In genomic region chr1:20621012-20621411, GRCh38 we compare ENCODE assay signal across 21 cellular contexts. TPM values are rescaled to one million over a fixed set of nuclear protein-coding genes. Genes with fewer than 3 reads are reported as not detected.
DNase-seq lines count a peak whose midpoint lies in the region; ATAC-seq, FAIRE-seq and TF ChIP-seq lines count a peak whose summit lies in the region.
"Had no signal": no experiment of that assay in that cellular context is flagged by ENCODE, and none has a peak within 500 bp of the region (broad histone marks: within the 10 kb centered on the region; RNA-seq: fewer than 3 reads in every experiment).

No MANE protein-coding gene starts in this region.

- no peak overlapping the region for H3K27ac ChIP-seq in IMR-90 (ENCODE audit: insufficient read depth, low read length)
- no peak overlapping the region for H3K27ac ChIP-seq in K562 (ENCODE audit: extremely low read depth, low read depth, low read length)
- H3K27ac ChIP-seq in neutrophil = peak overlapping the region; percentile 36
- H3K27ac ChIP-seq: 22Rv1; A549; BLaER1 treated with 17β-estradiol and CSF1 and Interleukin-3, amounts not matched to agents 10 nM and 100 nM; C4-2B had no signal

- no peaks in the 10 kb centered on the region for H3K79me1 ChIP-seq in IMR-90 (ENCODE audit: low read depth in 1 of 2, low read length in 2 of 2)

- H2AK9ac ChIP-seq in IMR-90 (replicated peaks; ENCODE audit: low read depth, low read length, poor library complexity) = no peak overlapping the region

- H3K36me3 ChIP-seq in IMR-90 (ENCODE audit: control insufficient read depth, insufficient read depth, low read length) (no peaks in the 10 kb centered on the region), K562 (ENCODE audit: control insufficient read depth, insufficient read depth, low read length) (no peaks in the 10 kb centered on the region), neutrophil (peaks cover 58% of the 10 kb centered on the region)
- H3K36me3 ChIP-seq: BLaER1 treated with 17β-estradiol and CSF1 and Interleukin-3, amounts not matched to agents 10 nM and 100 nM had no signal

- no peak overlapping the region for H3K4ac ChIP-seq in IMR-90 (ENCODE audit: low read depth, low read length)

- dilution Hi-C loops in IMR-90 (cut with HindIII; ENCODE audit: low sequenced_read_pairs, unreplicated experiment) = no loop called here

- H2BK15ac ChIP-seq in IMR-90 (ENCODE audit: low read depth, low read length) = no peak overlapping the region

- H3K79me2 ChIP-seq in K562 (ENCODE audit: control insufficient read depth, insufficient read depth, low read length) = no peaks in the 10 kb centered on the region

- TF ChIP-seq RAD21 in IMR-90 (IDR thresholded peaks at IDR 0.05; ENCODE audit: low read length) (no peak), K562 (CRISPR knock-in tag; conservative IDR thresholded peaks at IDR 0.05 in 1 of 2, IDR thresholded peaks at IDR 0.05 in 1 of 2) (no peak)

- TF ChIP-seq EP300 in K562 (IDR thresholded peaks at IDR 0.05; ENCODE audit: low read length) = no peak

- CTCF ChIA-PET in IMR-90 (lab: Yijun Ruan, JAX) (interaction anchor here (0.6 kb wide), 1 partner anchor 13 kb away, joined by 3 read pairs; no protein-coding TSS in a partner anchor), K562 (lab: Yijun Ruan, JAX; ENCODE audit: low intra/inter-chr PET ratio) (no interaction called here)

- H3K9me1 ChIP-seq in IMR-90 (ENCODE audit: insufficient read depth, low read length) (no peaks in the 10 kb centered on the region), K562 (ENCODE audit: control insufficient read depth, insufficient read depth, low read length) (no peaks in the 10 kb centered on the region)

- 64% methylated on average over 2 of the region's 6 CpGs; no CpG with 5 or more reads in 1 of the 2 experiments for WGBS in IMR-90 (ENCODE audit: extremely low coverage in 2 of 2, insufficient read length in 1 of 2), 2 experiments
- WGBS in K562 (ENCODE audit: insufficient coverage, low coverage, missing lambda C conversion rate) = 34% methylated on average over 6 of the region's 6 CpGs

- POLR2A ChIA-PET in IMR-90 (lab: Charles Lee; ENCODE audit: unreplicated experiment) (no interaction called here), K562 (lab: Yijun Ruan, JAX) (interaction anchor here (1.7 kb wide), 1 partner anchor 9 kb away, joined by 4 read pairs; no protein-coding TSS in a partner anchor)

- no peak for DNase-seq in IMR-90
- no peak for DNase-seq in K562 (ENCODE audit: extremely low read depth in 1 of 4, low spot score in 3 of 4)
- no peak for DNase-seq in globus pallidus (ENCODE audit: low spot score)
- DNase-seq: AML-193; Caco-2; Calu3; CD4-positive, alpha-beta T cell; CD8-positive, alpha-beta T cell; DMS79 treated with DMSO at 0.1 percent for 48 hours; GF-D8 had no signal

- H4K20me1 ChIP-seq in IMR-90 (ENCODE audit: insufficient read depth, low read length) (no peaks in the 10 kb centered on the region), K562 (replicated peaks; ENCODE audit: control insufficient read depth, insufficient read depth, low read length) (no peaks in the 10 kb centered on the region)
- H4K20me1 ChIP-seq: BLaER1 treated with 17β-estradiol and CSF1 and Interleukin-3, amounts not matched to agents 10 nM and 100 nM had no signal

- no peak overlapping the region for H4K8ac ChIP-seq in IMR-90 (ENCODE audit: low read depth in 2 of 2, low read length in 2 of 2)

- H3K23ac ChIP-seq in IMR-90 (ENCODE audit: low read depth, low read length) = no peak overlapping the region

- no peak overlapping the region for H2AK5ac ChIP-seq in IMR-90 (ENCODE audit: low read depth, low read length)

- H3K4me2 ChIP-seq in IMR-90 (ENCODE audit: low read depth, low read length) (no peak overlapping the region), K562 (ENCODE audit: insufficient read depth, low read length) (no peak overlapping the region)
- H3K4me2 ChIP-seq: A549; BLaER1 treated with 17β-estradiol and CSF1 and Interleukin-3, amounts not matched to agents 10 nM and 100 nM had no signal

- ATAC-seq in IMR-90 (ENCODE audit: low read depth) (no peak), K562 (no peak), HG03469 (IDR thresholded peaks at IDR 0.05; ENCODE audit: unreplicated experiment) (no peak)
- ATAC-seq: CD8-positive, alpha-beta T cell had no signal

- H3K27me3 ChIP-seq in IMR-90 (ENCODE audit: control insufficient read depth, insufficient read depth, low read length) = peaks cover 3% of the 10 kb centered on the region
- H3K27me3 ChIP-seq in K562 (ENCODE audit: control insufficient read depth in 2 of 2, insufficient read depth in 2 of 2, low read length in 2 of 2) = peaks cover 2 to 19% of the 10 kb centered on the region in 2 experiments; a peak in 3 of 5 replicates
- no peaks in the 10 kb centered on the region for H3K27me3 ChIP-seq in neutrophil
- H3K27me3 ChIP-seq: BLaER1 treated with 17β-estradiol and CSF1 and Interleukin-3, amounts not matched to agents 10 nM and 100 nM had no signal

- peaks cover 5% of the 10 kb centered on the region for H3K4me1 ChIP-seq in IMR-90 (ENCODE audit: control insufficient read depth, insufficient read depth, low read length)
- no peaks in the 10 kb centered on the region for H3K4me1 ChIP-seq in K562 (replicated peaks in 1 of 2; ENCODE audit: control insufficient read depth in 2 of 2, insufficient read depth in 2 of 2, low read length in 2 of 2)
- H3K4me1 ChIP-seq in neutrophil (ENCODE audit: control insufficient read depth in 1 of 2, insufficient read depth in 1 of 2, low read depth in 1 of 2, low read length in 1 of 2) = peaks cover 0 to 7% of the 10 kb centered on the region in 2 experiments
- H3K4me1 ChIP-seq: BLaER1 treated with 17β-estradiol and CSF1 and Interleukin-3, amounts not matched to agents 10 nM and 100 nM; Caco-2 had no signal

- TF ChIP-seq POLR2A in IMR-90 (IDR thresholded peaks at IDR 0.05; ENCODE audit: low read depth, low read length) (no peak), K562 (conservative IDR thresholded peaks at IDR 0.05) (no peak)

- BruUV-seq in IMR-90 (replicated peaks; lab: Mats Ljungman, UMichigan) = no TSS peak
- no TSS peak for BruUV-seq in K562 (replicated peaks; lab: Mats Ljungman, UMichigan)

- H3K14ac ChIP-seq in IMR-90 (replicated peaks; ENCODE audit: low read depth, low read length) = no peak overlapping the region

- H4K91ac ChIP-seq in IMR-90 (ENCODE audit: insufficient read depth, low read depth, low read length) = no peak overlapping the region

- H4K5ac ChIP-seq in IMR-90 (ENCODE audit: low read depth, low read length) = no peak overlapping the region

- H3K4me3 ChIP-seq in IMR-90 (ENCODE audit: insufficient read depth, low read depth, low read length) (no peak overlapping the region), K562 (no peak overlapping the region), neutrophil (ENCODE audit: low read depth in 1 of 2, low read length in 1 of 2) (no peak overlapping the region)
- H3K4me3 ChIP-seq: A549; BLaER1 treated with 17β-estradiol and CSF1 and Interleukin-3, amounts not matched to agents 10 nM and 100 nM had no signal

- H3K9me3 ChIP-seq in IMR-90 (ENCODE audit: control insufficient read depth, insufficient read depth, low read length) = 0 out of 2 replicates have a peak, but pooled peaks cover 2% of the 10 kb centered on the region
- no peaks in the 10 kb centered on the region for H3K9me3 ChIP-seq in K562 (replicated peaks; ENCODE audit: control insufficient read depth, insufficient read depth, low read depth, low read length)
- no peaks in the 10 kb centered on the region for H3K9me3 ChIP-seq in neutrophil
- H3K9me3 ChIP-seq: A549; BLaER1 treated with 17β-estradiol and CSF1 and Interleukin-3, amounts not matched to agents 10 nM and 100 nM; Caco-2 had no signal

- H3K56ac ChIP-seq in IMR-90 (ENCODE audit: extremely low read depth, insufficient read depth, low read length) = no peak overlapping the region

- no peak overlapping the region for H2BK5ac ChIP-seq in IMR-90 (ENCODE audit: low read depth, low read length, poor library complexity, severe bottlenecking)

- intact Hi-C loops in IMR-90 (cut with micrococcal nuclease) = no loop called here
- intact Hi-C loops in K562 (cut with micrococcal nuclease) = no loop called here

- in situ Hi-C loops in IMR-90 (cut with MboI; ENCODE audit: low sequenced_read_pairs) (no loop called here), K562 (cut with MboI) (no loop called here)

- no peak for FAIRE-seq in K562 (lab: Jason Lieb, UNC)
- FAIRE-seq: A549, D721Med, G401.6, GM12891, GM19239 had no signal

- no peak overlapping the region for H3K9ac ChIP-seq in IMR-90 (ENCODE audit: low read depth, low read length)
- no peak overlapping the region for H3K9ac ChIP-seq in K562 (ENCODE audit: insufficient read depth in 1 of 2, low read depth in 2 of 2, low read length in 2 of 2)
- H3K9ac ChIP-seq: BLaER1 treated with 17β-estradiol and CSF1 and Interleukin-3, amounts not matched to agents 10 nM and 100 nM had no signal

- no peak overlapping the region for H3K18ac ChIP-seq in IMR-90 (ENCODE audit: low read depth, low read length)

- H2BK20ac ChIP-seq in IMR-90 (ENCODE audit: low read depth, low read length) = no peak overlapping the region

- no peak overlapping the region for H2BK120ac ChIP-seq in IMR-90 (ENCODE audit: low read depth, low read length)

- TF ChIP-seq CTCF in IMR-90 (conservative IDR thresholded peaks at IDR 0.05; ENCODE audit: low read depth, low read length) = no peak
- TF ChIP-seq CTCF in K562 (IDR thresholded peaks at IDR 0.05 in 2 of 3, conservative IDR thresholded peaks at IDR 0.05 in 1 of 3; ENCODE audit: insufficient read depth in 2 of 3, low read depth in 1 of 3, low read length in 3 of 3) = no peak
- TF ChIP-seq CTCF in neutrophil (IDR thresholded peaks at IDR 0.05) = no peak

- no peak overlapping the region for H2AFZ ChIP-seq in IMR-90 (replicated peaks; ENCODE audit: low read length, poor library complexity)
- H2AFZ ChIP-seq in K562 (ENCODE audit: low read depth, low read length) = no peak overlapping the region

RNA-seq across cellular contexts. Expression of gene PINK1, which starts 12.2 kb away (rescaled TPM):
- 52.9 and 55.3 TPM in 2 replicates for total RNA-seq in IMR-90 (2012; rRNA removed)
- polyA plus RNA-seq in IMR-90 (2012; rRNA removed) = 55.2 and 57.8 TPM in 2 replicates
- 44.7 and 69.0 TPM in 2 replicates for polyA plus RNA-seq in IMR-90 (2012; cell fraction: cytosol; rRNA removed)
- 39.0 and 41.1 TPM in 2 replicates for polyA plus RNA-seq in IMR-90 (2012; cell fraction: nucleus; rRNA removed; ENCODE audit: low replicate concordance)
- total RNA-seq in K562 (2011; cell fraction: chromatin; rRNA removed; ENCODE audit: low replicate concordance) = 7.4 and 10.6 TPM in 2 replicates
- total RNA-seq in K562 (2011; cell fraction: nucleolus; rRNA removed) = 5.8 and 8.2 TPM in 2 replicates
- 7.4 and 8.1 TPM in 2 replicates for total RNA-seq in K562 (2011; cell fraction: nucleoplasm; rRNA removed)
- total RNA-seq in K562 (2014; rRNA removed) = 11.3 and 12.9 TPM in 2 replicates
- total RNA-seq in K562 (2014; rRNA removed; fragmentation: Illumina TruSeq; extraction: Trizol) = 5.7 and 6.2 TPM in 2 replicates
- 5.9 and 6.5 TPM in 2 replicates for total RNA-seq in K562 (2015; rRNA removed; fragmentation: Illumina TruSeq; extraction: Trizol)
- total RNA-seq in K562 (2021) = 9.3 and 9.5 TPM in 2 replicates
- 6.8 and 9.3 TPM in 2 replicates for polyA plus RNA-seq in K562 (2011; rRNA removed)
- 8.0 and 11.3 TPM in 2 replicates for polyA plus RNA-seq in K562 (2011; cell fraction: cytosol; rRNA removed)
- 5.3 and 5.6 TPM in 2 replicates for polyA plus RNA-seq in K562 (2011; cell fraction: nucleus; rRNA removed)
- polyA plus RNA-seq in K562 (2012) = 9.1 and 27.2 TPM in 2 replicates
- 7.6 and 9.9 TPM in 2 replicates for polyA plus RNA-seq in K562 (2014; fragmentation: Illumina TruSeq; extraction: Trizol)
- polyA plus RNA-seq in K562 (2014; fragmentation: Nextera tagmentation; extraction: Ambion mirVana) = 1 to 10 TPM; 1.5 to 2.2 TPM
- polyA plus RNA-seq in K562 (2014; rRNA removed) = 10.2 and 10.5 TPM in 2 replicates
- polyA minus RNA-seq in K562 (2011; rRNA and poly(A)+ RNA removed) = 4.9 TPM in 2 replicates
- polyA minus RNA-seq in K562 (2011; cell fraction: cytosol; rRNA and poly(A)+ RNA removed) = 3.1 and 4.2 TPM in 2 replicates
- 1.5 and 2.2 TPM in 2 replicates for polyA minus RNA-seq in K562 (2011; cell fraction: nucleus; rRNA and poly(A)+ RNA removed)

RNA-seq across cellular contexts. Expression of gene CDA, which starts 32.1 kb away (rescaled TPM):
- 0.90 and 1.4 TPM in 2 replicates for total RNA-seq in IMR-90 (2012; rRNA removed)
- polyA plus RNA-seq in IMR-90 (2012; rRNA removed) = 9.4 and 10.7 TPM in 2 replicates
- polyA plus RNA-seq in IMR-90 (2012; cell fraction: cytosol; rRNA removed) = 12.4 and 12.6 TPM in 2 replicates
- polyA plus RNA-seq in IMR-90 (2012; cell fraction: nucleus; rRNA removed; ENCODE audit: low replicate concordance) = 2.0 and 2.5 TPM in 2 replicates
- total RNA-seq in K562 (2011; cell fraction: chromatin; rRNA removed; ENCODE audit: low replicate concordance) = not detected in 2 replicates
- total RNA-seq in K562 (2011; cell fraction: nucleolus; rRNA removed) = not detected in 2 replicates
- total RNA-seq in K562 (2011; cell fraction: nucleoplasm; rRNA removed) = not detected in 2 replicates
- total RNA-seq in K562 (2014; rRNA removed) = not detected in 2 replicates
- total RNA-seq in K562 (2014; rRNA removed; fragmentation: Illumina TruSeq; extraction: Trizol) = not detected in 2 replicates
- total RNA-seq in K562 (2015; rRNA removed; fragmentation: Illumina TruSeq; extraction: Trizol) = not detected in 2 replicates
- total RNA-seq in K562 (2021) = not detected in 2 replicates
- not detected in 2 replicates for polyA plus RNA-seq in K562 (2011; rRNA removed)
- polyA plus RNA-seq in K562 (2011; cell fraction: cytosol; rRNA removed) = not detected in 2 replicates
- not detected in 2 replicates for polyA plus RNA-seq in K562 (2011; cell fraction: nucleus; rRNA removed)
- 0.10 TPM in 1 of 2 replicates, not detected in the other for polyA plus RNA-seq in K562 (2012)
- polyA plus RNA-seq in K562 (2014; fragmentation: Illumina TruSeq; extraction: Trizol) = not detected in 2 replicates
- not detected for polyA plus RNA-seq in K562 (2014; fragmentation: Nextera tagmentation; extraction: Ambion mirVana)
- polyA plus RNA-seq in K562 (2014; rRNA removed) = 0.12 TPM in 1 of 2 replicates, not detected in the other
- not detected in 2 replicates for polyA minus RNA-seq in K562 (2011; rRNA and poly(A)+ RNA removed)
- 1.9 TPM in 1 of 2 replicates, not detected in the other for polyA minus RNA-seq in K562 (2011; cell fraction: cytosol; rRNA and poly(A)+ RNA removed)
- not detected in 2 replicates for polyA minus RNA-seq in K562 (2011; cell fraction: nucleus; rRNA and poly(A)+ RNA removed)
- total RNA-seq: B cell; CD8-positive, alpha-beta T cell had no signal

RNA-seq across cellular contexts. Expression of gene DDOST, which starts 40.2 kb away (rescaled TPM):
- total RNA-seq in IMR-90 (2012; rRNA removed) = 155 and 179 TPM in 2 replicates
- polyA plus RNA-seq in IMR-90 (2012; rRNA removed) = 414 and 477 TPM in 2 replicates
- polyA plus RNA-seq in IMR-90 (2012; cell fraction: cytosol; rRNA removed) = 234 and 424 TPM in 2 replicates
- polyA plus RNA-seq in IMR-90 (2012; cell fraction: nucleus; rRNA removed; ENCODE audit: low replicate concordance) = 92.6 and 119 TPM in 2 replicates
- total RNA-seq in K562 (2011; cell fraction: chromatin; rRNA removed; ENCODE audit: low replicate concordance) = 175 and 296 TPM in 2 replicates
- 446 and 467 TPM in 2 replicates for total RNA-seq in K562 (2011; cell fraction: nucleolus; rRNA removed)
- 312 and 382 TPM in 2 replicates for total RNA-seq in K562 (2011; cell fraction: nucleoplasm; rRNA removed)
- total RNA-seq in K562 (2014; rRNA removed) = 209 and 254 TPM in 2 replicates
- 148 and 173 TPM in 2 replicates for total RNA-seq in K562 (2014; rRNA removed; fragmentation: Illumina TruSeq; extraction: Trizol)
- 240 and 241 TPM in 2 replicates for total RNA-seq in K562 (2015; rRNA removed; fragmentation: Illumina TruSeq; extraction: Trizol)
- total RNA-seq in K562 (2021) = 204 and 214 TPM in 2 replicates
- polyA plus RNA-seq in K562 (2011; rRNA removed) = 260 and 287 TPM in 2 replicates
- polyA plus RNA-seq in K562 (2011; cell fraction: cytosol; rRNA removed) = 342 and 406 TPM in 2 replicates
- 69.7 and 99.0 TPM in 2 replicates for polyA plus RNA-seq in K562 (2011; cell fraction: nucleus; rRNA removed)
- 227 and 356 TPM in 2 replicates for polyA plus RNA-seq in K562 (2012)
- 255 and 267 TPM in 2 replicates for polyA plus RNA-seq in K562 (2014; fragmentation: Illumina TruSeq; extraction: Trizol)
- 100 to 1,000 TPM; 185 to 306 TPM for polyA plus RNA-seq in K562 (2014; fragmentation: Nextera tagmentation; extraction: Ambion mirVana)
- polyA plus RNA-seq in K562 (2014; rRNA removed) = 222 and 268 TPM in 2 replicates
- 217 and 219 TPM in 2 replicates for polyA minus RNA-seq in K562 (2011; rRNA and poly(A)+ RNA removed)
- 93.0 and 124 TPM in 2 replicates for polyA minus RNA-seq in K562 (2011; cell fraction: cytosol; rRNA and poly(A)+ RNA removed)
- 35.7 and 64.2 TPM in 2 replicates for polyA minus RNA-seq in K562 (2011; cell fraction: nucleus; rRNA and poly(A)+ RNA removed)
